ENCODE assay signal across 22 cellular contexts in genomic region chr17:7570351-7570750, GRCh38. TPM values are rescaled to one million over a fixed set of nuclear protein-coding genes. Genes with fewer than 3 reads are reported as not detected.
DNase-seq lines count a peak whose midpoint lies in the region; ATAC-seq and TF ChIP-seq lines count a peak whose summit lies in the region.
"Had no signal": no experiment of that assay in that cellular context is flagged by ENCODE, and none has a peak within 500 bp of the region (broad histone marks: within the 10 kb centered on the region; RNA-seq: fewer than 3 reads in every experiment).

No MANE protein-coding gene starts in this region.

- H3K4me2 ChIP-seq in hepatocyte: no peak overlapping the region
- H3K4me2 ChIP-seq: KMS-11 had no signal

- H3K4me1 Mint-ChIP-seq in activated naive CD4-positive, alpha-beta T cell treated with anti-CD3 and anti-CD28 coated beads, Interleukin-2, amount 50 U/mL, for 24 hours: peaks cover 24% of the 10 kb centered on the region
- H3K4me1 Mint-ChIP-seq in activated T-helper 17 cell treated with anti-CD3 and anti-CD28 coated beads, Interleukin-2, amount 50 U/mL, for 72 hours: peaks cover 13% of the 10 kb centered on the region
- H3K4me1 Mint-ChIP-seq in stimulated activated memory B cell treated with anti-CD40 and anti-IgM and Interleukin-4, amounts not matched to agents 10 μg/mL and 1 μg/mL and 100 μg/mL, for 72 hours: peaks cover 42% of the 10 kb centered on the region

- H3K4me3 Mint-ChIP-seq in activated naive CD4-positive, alpha-beta T cell treated with anti-CD3 and anti-CD28 coated beads, Interleukin-2, amount 50 U/mL, for 24 hours: peak overlapping the region; percentile 15
- no peak overlapping the region for H3K4me3 Mint-ChIP-seq in activated T-helper 17 cell treated with anti-CD3 and anti-CD28 coated beads, Interleukin-2, amount 50 U/mL, for 72 hours
- H3K4me3 Mint-ChIP-seq in stimulated activated memory B cell treated with anti-CD40 and anti-IgM and Interleukin-4, amounts not matched to agents 10 μg/mL and 1 μg/mL and 100 μg/mL, for 72 hours: peak overlapping the region; percentile 9
- H3K4me3 Mint-ChIP-seq: CD14-positive monocyte had no signal

- H3K27ac Mint-ChIP-seq in activated naive CD4-positive, alpha-beta T cell treated with anti-CD3 and anti-CD28 coated beads, Interleukin-2, amount 50 U/mL, for 24 hours: peak overlapping the region; percentile 21
- peak overlapping the region in 1 of 2 donors; percentile 22 for H3K27ac Mint-ChIP-seq in activated naive CD4-positive, alpha-beta T cell treated with anti-CD3 and anti-CD28 coated beads, Interleukin-2, amount 50 U/mL, for 72 hours
- peak overlapping the region; percentile 97 for H3K27ac Mint-ChIP-seq in activated T-helper 17 cell treated with anti-CD3 and anti-CD28 coated beads, Interleukin-2, amount 50 U/mL, for 72 hours
- H3K27ac Mint-ChIP-seq in stimulated activated memory B cell treated with anti-CD40 and anti-IgM and Interleukin-4, amounts not matched to agents 10 μg/mL and 1 μg/mL and 100 μg/mL, for 72 hours: no peak overlapping the region

- no peak overlapping the region for H3K27ac ChIP-seq in hepatocyte
- H3K27ac ChIP-seq: adrenal gland, KMS-11, thoracic aorta had no signal

- no peak for ATAC-seq in activated naive CD4-positive, alpha-beta T cell treated with anti-CD3 and anti-CD28 coated beads, Interleukin-2, amount 50 U/mL, for 72 hours
- ATAC-seq in activated T-helper 17 cell treated with anti-CD3 and anti-CD28 coated beads, Interleukin-2, amount 50 U/mL, for 72 hours (replicated peaks): no peak
- ATAC-seq in stimulated activated memory B cell treated with anti-CD40 and anti-IgM and Interleukin-4, amounts not matched to agents 10 μg/mL and 1 μg/mL and 100 μg/mL, for 72 hours: no peak
- ATAC-seq: left cardiac atrium, SK-N-SH treated with all-trans-retinoic acid at 6 μM for 48 hours had no signal

- peaks cover 3% of the 10 kb centered on the region for H3K36me3 ChIP-seq in hepatocyte (replicated peaks; ENCODE audit: insufficient read depth, low read depth)

- peaks cover 53% of the 10 kb centered on the region for H3K79me2 ChIP-seq in hepatocyte

- peaks cover 29% of the 10 kb centered on the region for H3K36me3 Mint-ChIP-seq in activated naive CD4-positive, alpha-beta T cell treated with anti-CD3 and anti-CD28 coated beads, Interleukin-2, amount 50 U/mL, for 24 hours
- peaks cover 35 to 38% of the 10 kb centered on the region in 2 donors for H3K36me3 Mint-ChIP-seq in activated naive CD4-positive, alpha-beta T cell treated with anti-CD3 and anti-CD28 coated beads, Interleukin-2, amount 50 U/mL, for 72 hours
- peaks cover 99% of the 10 kb centered on the region for H3K36me3 Mint-ChIP-seq in activated T-helper 17 cell treated with anti-CD3 and anti-CD28 coated beads, Interleukin-2, amount 50 U/mL, for 72 hours (ENCODE audit: low read depth)
- H3K36me3 Mint-ChIP-seq in stimulated activated memory B cell treated with anti-CD40 and anti-IgM and Interleukin-4, amounts not matched to agents 10 μg/mL and 1 μg/mL and 100 μg/mL, for 72 hours: peaks cover 74% of the 10 kb centered on the region

- no peak for TF ChIP-seq CTCF in hepatocyte (IDR thresholded peaks at IDR 0.05; ENCODE audit: poor library complexity)
- no peak for TF ChIP-seq CTCF in GM20000 (IDR thresholded peaks at IDR 0.05; ENCODE audit: extremely low read depth, missing control alignments)

- peaks cover 18% of the 10 kb centered on the region for H3K4me1 ChIP-seq in hepatocyte (ENCODE audit: insufficient read depth)

- H3K27me3 ChIP-seq in hepatocyte: no peaks in the 10 kb centered on the region
- H3K27me3 ChIP-seq: adrenal gland had no signal

- H3K27me3 Mint-ChIP-seq in activated naive CD4-positive, alpha-beta T cell treated with anti-CD3 and anti-CD28 coated beads, Interleukin-2, amount 50 U/mL, for 24 hours: no peaks in the 10 kb centered on the region
- no peaks in the 10 kb centered on the region for H3K27me3 Mint-ChIP-seq in activated T-helper 17 cell treated with anti-CD3 and anti-CD28 coated beads, Interleukin-2, amount 50 U/mL, for 72 hours
- no peaks in the 10 kb centered on the region for H3K27me3 Mint-ChIP-seq in stimulated activated memory B cell treated with anti-CD40 and anti-IgM and Interleukin-4, amounts not matched to agents 10 μg/mL and 1 μg/mL and 100 μg/mL, for 72 hours

- no peaks in the 10 kb centered on the region for H3K9me3 ChIP-seq in hepatocyte (ENCODE audit: low read depth)
- H3K9me3 ChIP-seq: adrenal gland, thoracic aorta had no signal

- H2AFZ ChIP-seq in hepatocyte: no peak overlapping the region

- H3K9me2 ChIP-seq in hepatocyte (replicated peaks; ENCODE audit: insufficient read depth): no peaks in the 10 kb centered on the region

- no peak overlapping the region for H3K4me3 ChIP-seq in hepatocyte
- H3K4me3 ChIP-seq: adrenal gland, thoracic aorta had no signal

- peaks cover 20% of the 10 kb centered on the region for H4K20me1 ChIP-seq in hepatocyte (ENCODE audit: insufficient read depth, poor library complexity, severe bottlenecking)

- DNase-seq in activated naive CD4-positive, alpha-beta T cell treated with anti-CD3 and anti-CD28 coated beads, Interleukin-2, amount 50 U/mL, for 72 hours (ENCODE audit: low spot score in 2 of 2): no peak
- peak; percentile 1 for DNase-seq in hepatocyte (ENCODE audit: low spot score)
- DNase-seq in GM20000 (ENCODE audit: low spot score): no peak
- no peak for DNase-seq in 8988T
- DNase-seq in COLO829 (ENCODE audit: low spot score): no peak
- DNase-seq: activated CD4-positive, CD25-positive, alpha-beta regulatory T cell; DMS153; GF-D8; HCEC 1CT; left cardiac atrium; NCI-H146; NCI-H748 treated with DMSO at 0.1 percent for 48 hours had no signal

- H3K9me3 Mint-ChIP-seq in activated naive CD4-positive, alpha-beta T cell treated with anti-CD3 and anti-CD28 coated beads, Interleukin-2, amount 50 U/mL, for 24 hours: no peaks in the 10 kb centered on the region
- no peaks in the 10 kb centered on the region for H3K9me3 Mint-ChIP-seq in activated naive CD4-positive, alpha-beta T cell treated with anti-CD3 and anti-CD28 coated beads, Interleukin-2, amount 50 U/mL, for 72 hours
- H3K9me3 Mint-ChIP-seq in activated T-helper 17 cell treated with anti-CD3 and anti-CD28 coated beads, Interleukin-2, amount 50 U/mL, for 72 hours: no peaks in the 10 kb centered on the region
- no peaks in the 10 kb centered on the region for H3K9me3 Mint-ChIP-seq in stimulated activated memory B cell treated with anti-CD40 and anti-IgM and Interleukin-4, amounts not matched to agents 10 μg/mL and 1 μg/mL and 100 μg/mL, for 72 hours

- whole genome bisulfite sequencing in hepatocyte (ENCODE audit: low lambda C conversion rate, missing lambda C conversion rate): over 99% methylated on average over 10 of the region's 10 CpGs

RNA-seq across cellular contexts. Expression of gene SENP3, which starts 8.6 kb away (rescaled TPM):
- 10 to 100 TPM; 42.9 to 46.3 TPM for total RNA-seq in activated naive CD4-positive, alpha-beta T cell treated with anti-CD3 and anti-CD28 coated beads, Interleukin-2, amount 50 U/mL, for 72 hours
- total RNA-seq in activated T-helper 17 cell treated with anti-CD3 and anti-CD28 coated beads, Interleukin-2, amount 50 U/mL, for 72 hours: 10 to 100 TPM; 28.9 to 59.3 TPM
- 61.1 and 71.2 TPM in 2 replicates for total RNA-seq in hepatocyte
- polyA plus RNA-seq in hepatocyte: 33.7 and 35.4 TPM in 2 replicates

RNA-seq across cellular contexts. Expression of gene CD68, which starts 9.1 kb away (rescaled TPM):
- total RNA-seq in activated naive CD4-positive, alpha-beta T cell treated with anti-CD3 and anti-CD28 coated beads, Interleukin-2, amount 50 U/mL, for 72 hours: 10 to 100 TPM in 1 of 2 donors, 1 to 10 TPM in 1; 7.6 to 12.7 TPM
- 10 to 100 TPM; 17.5 to 51.8 TPM for total RNA-seq in activated T-helper 17 cell treated with anti-CD3 and anti-CD28 coated beads, Interleukin-2, amount 50 U/mL, for 72 hours
- total RNA-seq in hepatocyte: 64.0 and 75.5 TPM in 2 replicates
- 80.4 and 82.6 TPM in 2 replicates for polyA plus RNA-seq in hepatocyte
- polyA plus RNA-seq: neural cell had no signal

RNA-seq across cellular contexts. Expression of gene TNFSF13, which starts 11.8 kb away (rescaled TPM):
- total RNA-seq in activated naive CD4-positive, alpha-beta T cell treated with anti-CD3 and anti-CD28 coated beads, Interleukin-2, amount 50 U/mL, for 72 hours: 1 to 10 TPM; 4.6 to 6.0 TPM
- 1 to 10 TPM; 1.5 to 1.9 TPM for total RNA-seq in activated T-helper 17 cell treated with anti-CD3 and anti-CD28 coated beads, Interleukin-2, amount 50 U/mL, for 72 hours
- total RNA-seq in hepatocyte: 0.90 and 11.0 TPM in 2 replicates
- polyA plus RNA-seq in hepatocyte: 2.4 and 5.4 TPM in 2 replicates

RNA-seq across cellular contexts. Expression of gene MPDU1, which starts 13.3 kb away (rescaled TPM):
- 10 to 100 TPM; 52.1 to 60.6 TPM for total RNA-seq in activated naive CD4-positive, alpha-beta T cell treated with anti-CD3 and anti-CD28 coated beads, Interleukin-2, amount 50 U/mL, for 72 hours
- 10 to 100 TPM; 58.3 to 96.4 TPM for total RNA-seq in activated T-helper 17 cell treated with anti-CD3 and anti-CD28 coated beads, Interleukin-2, amount 50 U/mL, for 72 hours
- 201 and 234 TPM in 2 replicates for total RNA-seq in hepatocyte
- polyA plus RNA-seq in hepatocyte: 109 and 113 TPM in 2 replicates

RNA-seq across cellular contexts. Expression of gene SOX15, which starts 19.5 kb away (rescaled TPM):
- total RNA-seq in activated naive CD4-positive, alpha-beta T cell treated with anti-CD3 and anti-CD28 coated beads, Interleukin-2, amount 50 U/mL, for 72 hours: under 1 TPM; 0.23 to 0.93 TPM
- under 1 TPM in 1 of 2 donors, not detected in 1; 0.90 TPM for total RNA-seq in activated T-helper 17 cell treated with anti-CD3 and anti-CD28 coated beads, Interleukin-2, amount 50 U/mL, for 72 hours
- total RNA-seq in hepatocyte: 0.13 and 0.44 TPM in 2 replicates
- polyA plus RNA-seq in hepatocyte: 0.89 and 0.95 TPM in 2 replicates
- total RNA-seq: mesenteric fat pad had no signal
